ENCODE assay signal across 18 cellular contexts in genomic region chr16:10987361-10988163, GRCh38. TPM values are rescaled to one million over a fixed set of nuclear protein-coding genes. Genes with fewer than 3 reads are reported as not detected.
DNase-seq lines count a peak whose midpoint lies in the region; ATAC-seq and TF ChIP-seq lines count a peak whose summit lies in the region.
"Had no signal": no experiment of that assay in that cellular context is flagged by ENCODE, and none has a peak within 500 bp of the region (broad histone marks: within the 10 kb centered on the region; RNA-seq: fewer than 3 reads in every experiment).

No MANE protein-coding gene starts in this region.

- H3K27me3 ChIP-seq in breast epithelium = no peaks in the 10 kb centered on the region
- no peaks in the 10 kb centered on the region for H3K27me3 ChIP-seq in right cardiac atrium (ENCODE audit: control insufficient read depth, insufficient read depth)
- H3K27me3 ChIP-seq: adrenal gland, neutrophil, SJSA1 had no signal

- CTCF ChIA-PET in MCF 10A (lab: Yijun Ruan, JAX) = interaction anchor here (1.2 kb wide), 1 partner anchor 269 kb away, joined by 6 read pairs; the partner anchor contains the start of gene SOCS1

- H3K9me3 Mint-ChIP-seq in MCF 10A (ENCODE audit: unreplicated experiment) = no peaks in the 10 kb centered on the region
- no peaks in the 10 kb centered on the region for H3K9me3 Mint-ChIP-seq in activated naive CD8-positive, alpha-beta T cell treated with anti-CD3 and anti-CD28 coated beads, Interleukin-2, amount 50 U/mL, for 24 hours
- H3K9me3 Mint-ChIP-seq in stimulated activated naive CD8-positive, alpha-beta T cell treated with anti-CD3 and anti-CD28 coated beads, Interleukin-15, Interleukin-2, amounts not matched to agents 100 ng/mL and 50 ng/mL, for 24 hours = no peaks in the 10 kb centered on the region
- H3K9me3 Mint-ChIP-seq in type B pancreatic cell = no peaks in the 10 kb centered on the region
- H3K9me3 Mint-ChIP-seq: IgD-negative memory B cell had no signal

- no peaks in the 10 kb centered on the region for H3K36me3 ChIP-seq in breast epithelium
- H3K36me3 ChIP-seq in KOPT-K1 (ENCODE audit: insufficient read depth, low read length) = peaks cover 56% of the 10 kb centered on the region; the same call in 1 of the 2 replicates
- H3K36me3 ChIP-seq: thoracic aorta had no signal

- H3K4me3 ChIP-seq in breast epithelium (no peak overlapping the region), right cardiac atrium (ENCODE audit: low read length) (no peak overlapping the region)
- H3K4me3 ChIP-seq: adrenal gland, SJSA1, thoracic aorta had no signal

- H3K27ac Mint-ChIP-seq in MCF 10A (ENCODE audit: low read depth, unreplicated experiment) (no peak overlapping the region), type B pancreatic cell (no peak overlapping the region)
- H3K27ac Mint-ChIP-seq in activated naive CD8-positive, alpha-beta T cell treated with anti-CD3 and anti-CD28 coated beads, Interleukin-2, amount 50 U/mL, for 24 hours = peak overlapping the region; percentile 95
- peak overlapping the region; percentile 98 for H3K27ac Mint-ChIP-seq in stimulated activated naive CD8-positive, alpha-beta T cell treated with anti-CD3 and anti-CD28 coated beads, Interleukin-15, Interleukin-2, amounts not matched to agents 100 ng/mL and 50 ng/mL, for 24 hours
- H3K27ac Mint-ChIP-seq: mesothelial cell of epicardium had no signal

- H3K27ac ChIP-seq in breast epithelium (peak overlapping the region; percentile 16 to 58), KOPT-K1 (ENCODE audit: low read depth, low read length, poor library complexity, severe bottlenecking) (peak overlapping the region; percentile 58), right cardiac atrium (ENCODE audit: low read length) (no peak overlapping the region)
- H3K27ac ChIP-seq: adrenal gland, neutrophil, SJSA1, thoracic aorta had no signal

- H3K4me3 Mint-ChIP-seq in MCF 10A (ENCODE audit: unreplicated experiment) = no peak overlapping the region
- peak overlapping the region; percentile 62 for H3K4me3 Mint-ChIP-seq in activated naive CD8-positive, alpha-beta T cell treated with anti-CD3 and anti-CD28 coated beads, Interleukin-2, amount 50 U/mL, for 24 hours
- peak overlapping the region; percentile 31 for H3K4me3 Mint-ChIP-seq in stimulated activated naive CD8-positive, alpha-beta T cell treated with anti-CD3 and anti-CD28 coated beads, Interleukin-15, Interleukin-2, amounts not matched to agents 100 ng/mL and 50 ng/mL, for 24 hours
- H3K4me3 Mint-ChIP-seq in type B pancreatic cell = no peak overlapping the region
- H3K4me3 Mint-ChIP-seq: IgD-negative memory B cell, mesothelial cell of epicardium had no signal

- ATAC-seq in activated naive CD8-positive, alpha-beta T cell treated with anti-CD3 and anti-CD28 coated beads, Interleukin-2, amount 50 U/mL, for 24 hours = peak; percentile 21
- ATAC-seq in right cardiac atrium = no peak

- no TSS peak for BruUV-seq in MCF 10A (replicated peaks; lab: Mats Ljungman, UMichigan)

- 85% methylated on average over 11 of the region's 11 CpGs for WGBS in right cardiac atrium

- POLR2A ChIA-PET in MCF 10A (lab: Yijun Ruan, JAX) = no interaction called here

- H3K36me3 Mint-ChIP-seq in MCF 10A (ENCODE audit: insufficient read depth, unreplicated experiment) (peaks cover 21% of the 10 kb centered on the region), type B pancreatic cell (peaks cover 40% of the 10 kb centered on the region)
- H3K36me3 Mint-ChIP-seq in activated naive CD8-positive, alpha-beta T cell treated with anti-CD3 and anti-CD28 coated beads, Interleukin-2, amount 50 U/mL, for 24 hours (ENCODE audit: low read depth) = peaks cover 44% of the 10 kb centered on the region
- peaks cover 60% of the 10 kb centered on the region for H3K36me3 Mint-ChIP-seq in stimulated activated naive CD8-positive, alpha-beta T cell treated with anti-CD3 and anti-CD28 coated beads, Interleukin-15, Interleukin-2, amounts not matched to agents 100 ng/mL and 50 ng/mL, for 24 hours (ENCODE audit: low read depth)

- intact Hi-C loops in breast epithelium (cut with DNase I; ENCODE audit: low total_unique reads) = no loop called here
- intact Hi-C loops in MCF 10A (cut with micrococcal nuclease) = no loop called here
- intact Hi-C loops in right cardiac atrium (cut with DNase I) = no loop called here

- peaks cover 22% of the 10 kb centered on the region for H3K4me1 Mint-ChIP-seq in MCF 10A (ENCODE audit: insufficient read depth, unreplicated experiment)
- peaks cover 81% of the 10 kb centered on the region for H3K4me1 Mint-ChIP-seq in activated naive CD8-positive, alpha-beta T cell treated with anti-CD3 and anti-CD28 coated beads, Interleukin-2, amount 50 U/mL, for 24 hours
- H3K4me1 Mint-ChIP-seq in stimulated activated naive CD8-positive, alpha-beta T cell treated with anti-CD3 and anti-CD28 coated beads, Interleukin-15, Interleukin-2, amounts not matched to agents 100 ng/mL and 50 ng/mL, for 24 hours (ENCODE audit: low read depth) = peaks cover 84% of the 10 kb centered on the region
- peaks cover 51% of the 10 kb centered on the region for H3K4me1 Mint-ChIP-seq in type B pancreatic cell (ENCODE audit: unreplicated experiment)

- no peak for TF ChIP-seq POLR2A in breast epithelium (IDR thresholded peaks at IDR 0.05)

- TF ChIP-seq CTCF in breast epithelium (IDR thresholded peaks at IDR 0.05) (no peak), MCF 10A (IDR thresholded peaks at IDR 0.05; ENCODE audit: unreplicated experiment) (no peak), type B pancreatic cell (conservative IDR thresholded peaks at IDR 0.05) (no peak)

- DNase-seq in breast epithelium (ENCODE audit: low spot score in 2 of 2) = no peak
- no peak for DNase-seq in MCF 10A (ENCODE audit: unreplicated experiment)
- DNase-seq in activated naive CD8-positive, alpha-beta T cell treated with anti-CD3 and anti-CD28 coated beads, Interleukin-2, amount 50 U/mL, for 24 hours = no peak
- DNase-seq in type B pancreatic cell (ENCODE audit: extremely low spot score, unreplicated experiment) = no peak
- DNase-seq in right cardiac atrium = no peak
- DNase-seq in DMS114 treated with DMSO at 0.1 percent for 48 hours (lab: John Stamatoyannopoulos, UW; ENCODE audit: unreplicated experiment) = no peak
- DNase-seq: adrenal gland, hippocampal formation, kidney glomerular epithelial cell, NCI-H2107, NCI-H526 treated with DMSO at 0.1 percent for 48 hours had no signal

- no peaks in the 10 kb centered on the region for H3K27me3 Mint-ChIP-seq in MCF 10A (ENCODE audit: insufficient read depth, unreplicated experiment)
- H3K27me3 Mint-ChIP-seq in activated naive CD8-positive, alpha-beta T cell treated with anti-CD3 and anti-CD28 coated beads, Interleukin-2, amount 50 U/mL, for 24 hours = no peaks in the 10 kb centered on the region
- no peaks in the 10 kb centered on the region for H3K27me3 Mint-ChIP-seq in stimulated activated naive CD8-positive, alpha-beta T cell treated with anti-CD3 and anti-CD28 coated beads, Interleukin-15, Interleukin-2, amounts not matched to agents 100 ng/mL and 50 ng/mL, for 24 hours
- no peaks in the 10 kb centered on the region for H3K27me3 Mint-ChIP-seq in type B pancreatic cell
- H3K27me3 Mint-ChIP-seq: IgD-negative memory B cell had no signal

- H3K9me3 ChIP-seq in breast epithelium (no peaks in the 10 kb centered on the region), KOPT-K1 (ENCODE audit: insufficient read depth, low read length, poor library complexity, severe bottlenecking) (no peaks in the 10 kb centered on the region), right cardiac atrium (ENCODE audit: control insufficient read depth, low read length) (no peaks in the 10 kb centered on the region)
- H3K9me3 ChIP-seq: adrenal gland, neutrophil, SJSA1, thoracic aorta had no signal

- no peaks in the 10 kb centered on the region for H3K4me1 ChIP-seq in breast epithelium
- no peaks in the 10 kb centered on the region for H3K4me1 ChIP-seq in right cardiac atrium (ENCODE audit: control insufficient read depth, insufficient read depth, low read length)

RNA-seq across cellular contexts. Expression of gene CLEC16A, which starts 43.2 kb away (rescaled TPM):
- 10 to 100 TPM; 20.0 to 35.3 (median 33.1) TPM for total RNA-seq in breast epithelium
- total RNA-seq in MCF 10A (2022) = 29.1 and 32.4 TPM in 2 replicates
- total RNA-seq in type B pancreatic cell (ENCODE audit: low replicate concordance) = 33.4 and 36.8 TPM in 2 replicates
- 10 to 100 TPM; 24.0 to 31.5 (median 30.4) TPM for total RNA-seq in right cardiac atrium
- polyA plus RNA-seq in right cardiac atrium = 14.9 TPM

RNA-seq across cellular contexts. Expression of gene DEXI, which starts 45.3 kb away (rescaled TPM):
- 10 to 100 TPM; 50.3 to 88.5 (median 52.8) TPM for total RNA-seq in breast epithelium
- 21.6 and 24.1 TPM in 2 replicates for total RNA-seq in MCF 10A (2022)
- total RNA-seq in type B pancreatic cell (ENCODE audit: low replicate concordance) = 36.6 and 37.7 TPM in 2 replicates
- 100 to 1,000 TPM in 2 of 4 donors, 10 to 100 TPM in 2; 82.2 to 126 (median 101) TPM for total RNA-seq in right cardiac atrium
- 127 TPM for polyA plus RNA-seq in right cardiac atrium

Comparison
In these comparisons a context has a peak if more than half of its experiments do, and no peak if none do; other contexts are left out.
1. H3K27ac Mint-ChIP-seq: peak in activated naive CD8-positive, alpha-beta T cell treated with anti-CD3 and anti-CD28 coated beads, Interleukin-2, amount 50 U/mL, for 24 hours (single experiment) and stimulated activated naive CD8-positive, alpha-beta T cell treated with anti-CD3 and anti-CD28 coated beads, Interleukin-15, Interleukin-2, amounts not matched to agents 100 ng/mL and 50 ng/mL, for 24 hours (single experiment); none in MCF 10A (single experiment) and type B pancreatic cell (single experiment).
2. H3K4me3 Mint-ChIP-seq: peak in activated naive CD8-positive, alpha-beta T cell treated with anti-CD3 and anti-CD28 coated beads, Interleukin-2, amount 50 U/mL, for 24 hours (single experiment) and stimulated activated naive CD8-positive, alpha-beta T cell treated with anti-CD3 and anti-CD28 coated beads, Interleukin-15, Interleukin-2, amounts not matched to agents 100 ng/mL and 50 ng/mL, for 24 hours (single experiment); none in MCF 10A (single experiment) and type B pancreatic cell (single experiment).